In the genomic region with DNA sequence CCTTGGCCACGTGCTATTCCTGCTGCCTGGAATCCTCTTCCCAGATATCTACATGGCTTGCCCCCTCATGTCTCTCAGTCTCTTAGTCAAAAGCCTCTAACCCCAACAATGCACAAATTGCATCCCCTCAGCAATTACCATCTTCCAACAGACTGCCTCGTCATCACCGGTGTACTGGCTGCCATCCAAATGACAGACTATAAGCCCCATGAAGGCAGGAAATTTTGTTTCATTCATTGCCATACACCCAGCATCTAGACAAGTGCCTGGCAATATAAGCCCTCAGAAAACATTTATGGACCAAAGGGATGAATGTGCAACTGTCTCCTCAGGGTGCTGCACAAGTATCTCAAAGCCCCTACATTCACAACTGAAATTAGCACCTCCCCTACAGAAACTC, we compare ENCODE assay signal across 9 cellular contexts. TPM values are rescaled to one million over a fixed set of nuclear protein-coding genes. Genes with fewer than 3 reads are reported as not detected.
"Had no signal": no experiment of that assay in that cellular context is flagged by ENCODE, and none has a peak within 500 bp of the region (broad histone marks: within the 10 kb centered on the region; RNA-seq: fewer than 3 reads in every experiment).

No MANE protein-coding gene starts in this region.

- H3K4me3 Mint-ChIP-seq: HFFc6, IgD-negative memory B cell had no signal

- ATAC-seq: HCT116, HepG2 had no signal

- H3K4me1 ChIP-seq: HAP-1 had no signal

- H3K4me3 ChIP-seq: GM23248, HAP-1 had no signal

- H3K27ac ChIP-seq: GM23248, HL-60 had no signal

- H3K36me3 Mint-ChIP-seq: IgD-negative memory B cell had no signal

- FAIRE-seq: HepG2 had no signal

- DNase-seq: GM23248, GOT3, H7, HFFc6 had no signal

- H3K9me3 ChIP-seq: HAP-1 had no signal

- H3K36me3 ChIP-seq: HAP-1 had no signal

- H2AFZ ChIP-seq: GM23248 had no signal

- H3K9me3 Mint-ChIP-seq: HFFc6, IgD-negative memory B cell had no signal

- H3K9ac ChIP-seq: GM23248 had no signal

RNA-seq across cellular contexts. Expression of a gene that starts 5.8 kb away (rescaled TPM):
- total RNA-seq: HepG2 had no signal
- polyA plus RNA-seq: HepG2 had no signal
